Comparison of ENCODE assay signal across 13 cellular contexts in genomic region chr3:134449951-134450350, GRCh38. TPM values are rescaled to one million over a fixed set of nuclear protein-coding genes. Genes with fewer than 3 reads are reported as not detected.
DNase-seq lines count a peak whose midpoint lies in the region; ATAC-seq and TF ChIP-seq lines count a peak whose summit lies in the region.
"Had no signal": no experiment of that assay in that cellular context is flagged by ENCODE, and none has a peak within 500 bp of the region (broad histone marks: within the 10 kb centered on the region; RNA-seq: fewer than 3 reads in every experiment).

No MANE protein-coding gene starts in this region.

- H3K9me2 ChIP-seq in Loucy (replicated peaks; ENCODE audit: low read depth, low read length), result no peaks in the 10 kb centered on the region

- peaks cover 3% of the 10 kb centered on the region for H3K36me3 Mint-ChIP-seq in nephron progenitor cell (ENCODE audit: low read depth)

- no peaks in the 10 kb centered on the region for H3K79me2 ChIP-seq in Loucy (ENCODE audit: insufficient read depth, low read length)

- H3K27me3 Mint-ChIP-seq in nephron progenitor cell (ENCODE audit: low read depth, poor library complexity), result peaks cover 8% of the 10 kb centered on the region

- H3K4me1 Mint-ChIP-seq in nephron progenitor cell, result peaks cover 28% of the 10 kb centered on the region

- TF ChIP-seq POLR2A in gastrocnemius medialis (IDR thresholded peaks at IDR 0.05), result no peak

- H3K9ac ChIP-seq in Loucy (ENCODE audit: low read depth, low read length, poor library complexity, severe bottlenecking), result no peak overlapping the region

- in situ Hi-C loops in gastrocnemius medialis (cut with MboI; ENCODE audit: low sequenced_read_pairs in 4 of 4), result no loop called here

- no peak overlapping the region for H3K27ac ChIP-seq in gastrocnemius medialis

- no peaks in the 10 kb centered on the region for H4K20me1 ChIP-seq in Loucy (ENCODE audit: insufficient read depth, low read length, poor library complexity, severe bottlenecking)

- H3K27me3 ChIP-seq in Loucy (ENCODE audit: insufficient read depth, low read length, poor library complexity, severe bottlenecking) (no peaks in the 10 kb centered on the region), gastrocnemius medialis (no peaks in the 10 kb centered on the region)

- peaks cover 5% of the 10 kb centered on the region; the same call in 1 of the 2 replicates for H3K9me3 ChIP-seq in Loucy (ENCODE audit: insufficient read depth, low read depth, low read length)
- no peaks in the 10 kb centered on the region for H3K9me3 ChIP-seq in gastrocnemius medialis

- no peak overlapping the region for H3K4me3 ChIP-seq in Loucy (ENCODE audit: low read length, poor library complexity, severe bottlenecking)
- H3K4me3 ChIP-seq in gastrocnemius medialis, result no peak overlapping the region

- intact Hi-C loops in gastrocnemius medialis (cut with DNase I; ENCODE audit: low total_unique reads), result no loop called here
- intact Hi-C loops in head of caudate nucleus (cut with DNase I), result loop anchor here (5.0 to 10.0 kb wide), 2 partner anchors 73 to 145 kb away; no protein-coding TSS in a partner anchor

- H2AFZ ChIP-seq in Loucy (ENCODE audit: low read length), result peak overlapping the region; percentile 67

- H3K4me3 Mint-ChIP-seq in nephron progenitor cell, result no peak overlapping the region

- H3K4me1 ChIP-seq in Loucy (ENCODE audit: insufficient read depth, low read length, poor library complexity, severe bottlenecking), result peaks cover 7% of the 10 kb centered on the region
- peaks cover 3 to 20% of the 10 kb centered on the region in 2 donors for H3K4me1 ChIP-seq in gastrocnemius medialis

- H3K9me3 Mint-ChIP-seq in nephron progenitor cell, result peaks cover 11% of the 10 kb centered on the region

- no peaks in the 10 kb centered on the region for H3F3A ChIP-seq in Loucy (ENCODE audit: low read depth)

- TF ChIP-seq CTCF in Loucy (conservative IDR thresholded peaks at IDR 0.05; ENCODE audit: low read length) (no peak), nephron progenitor cell (IDR thresholded peaks at IDR 0.05) (no peak), gastrocnemius medialis (IDR thresholded peaks at IDR 0.05 in 4 of 5, conservative IDR thresholded peaks at IDR 0.05 in 1 of 5) (no peak)

- peak overlapping the region; percentile 44 for H3K27ac Mint-ChIP-seq in nephron progenitor cell

- DNase-seq in DMS 273 (lab: John Stamatoyannopoulos, UW; ENCODE audit: unreplicated experiment) (peak; percentile 81), UCSD-AML1 (lab: John Stamatoyannopoulos, UW; ENCODE audit: unreplicated experiment) (peak; percentile 34), nephron progenitor cell (no peak), AML-193 (lab: John Stamatoyannopoulos, UW) (no peak), gastrocnemius medialis (no peak), head of caudate nucleus (no peak)
- no peak for DNase-seq in activated effector memory CD4-positive, alpha-beta T cell treated with anti-CD3 and anti-CD28 coated beads, Interleukin-2, amount 50 U/mL, for 16 hours
- DNase-seq: Karpas-422, NCI-H2029 treated with DMSO at 0.1 percent for 48 hours, NCI-H2171 treated with DMSO at 0.1 percent for 48 hours, NCI-H510A, SIG-M5 had no signal

- H3K4me2 ChIP-seq in Loucy (ENCODE audit: low read depth, low read length, poor library complexity, severe bottlenecking), result no peak overlapping the region

- no peaks in the 10 kb centered on the region for H3K36me3 ChIP-seq in Loucy (ENCODE audit: insufficient read depth, low read length)
- H3K36me3 ChIP-seq in gastrocnemius medialis, result no peaks in the 10 kb centered on the region

- no peak for ATAC-seq in gastrocnemius medialis

RNA-seq across cellular contexts. Expression of gene ANAPC13, which starts 35.8 kb away (rescaled TPM):
- 10 to 100 TPM; 32.3 to 82.2 (median 78.7) TPM for total RNA-seq in gastrocnemius medialis

RNA-seq across cellular contexts. Expression of gene CEP63, which starts 35.9 kb away (rescaled TPM):
- 10 to 100 TPM; 21.4 to 23.5 (median 22.4) TPM for total RNA-seq in gastrocnemius medialis

Comparison
In these comparisons a context has a peak if more than half of its experiments do, and no peak if none do; other contexts are left out.
1. DNase-seq: peak in DMS 273 (single experiment) and UCSD-AML1 (single experiment); none in nephron progenitor cell (single experiment), AML-193 (0 of 2), activated effector memory CD4-positive, alpha-beta T cell treated with anti-CD3 and anti-CD28 coated beads, Interleukin-2, amount 50 U/mL, for 16 hours (single experiment), gastrocnemius medialis (0 of 2) and head of caudate nucleus (0 of 42).